ENCODE assay signal across 21 cellular contexts in the genomic region with DNA sequence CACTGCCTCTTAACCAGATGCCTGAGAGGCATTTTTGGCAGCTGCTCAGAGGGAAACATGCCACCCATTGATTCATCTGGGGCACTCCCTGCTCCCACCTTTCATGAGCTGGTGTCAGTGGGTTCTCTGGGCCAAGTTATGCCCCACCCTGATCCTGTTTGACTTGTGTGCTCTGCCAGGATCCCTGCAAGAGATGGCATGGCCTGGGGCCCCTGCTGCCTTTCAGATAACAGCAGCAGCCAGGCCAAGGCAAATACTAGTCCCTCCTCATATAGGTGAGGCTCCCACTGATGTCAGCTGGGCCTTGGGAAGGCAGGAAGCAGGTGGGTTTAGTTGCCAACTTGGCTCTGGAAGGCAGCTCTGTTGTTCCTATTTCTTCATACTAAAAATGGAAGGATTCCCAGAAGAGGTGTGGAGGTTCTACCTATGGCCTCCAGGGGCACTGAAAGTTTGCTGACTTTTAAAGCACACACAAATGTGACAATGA.
DNase-seq lines count a peak whose midpoint lies in the region; ATAC-seq and TF ChIP-seq lines count a peak whose summit lies in the region.
"Had no signal": no experiment of that assay in that cellular context is flagged by ENCODE, and none has a peak within 500 bp of the region (broad histone marks: within the 10 kb centered on the region; RNA-seq: fewer than 3 reads in every experiment).

No MANE protein-coding gene starts in this region.

- no peak overlapping the region for H3K27ac ChIP-seq in PC-9
- H3K27ac ChIP-seq: ascending aorta, neural progenitor cell, vagina had no signal

- peak overlapping the region; percentile 50 to 57 for H3K27ac Mint-ChIP-seq in natural killer cell treated with Interleukin-12 subunit alpha and Interleukin-12 subunit beta and Interleukin-15 and Interleukin-18, amount 100 ng/mL, for 72 hours
- no peak overlapping the region for H3K27ac Mint-ChIP-seq in natural killer cell
- H3K27ac Mint-ChIP-seq: IgD-negative memory B cell, neural progenitor cell had no signal

- no TSS peak for BruUV-seq in PC-9 (replicated peaks; lab: Mats Ljungman, UMichigan)

- intact Hi-C loops in natural killer cell (cut with micrococcal nuclease) (no loop called here), PC-9 (cut with micrococcal nuclease; ENCODE audit: unreplicated experiment) (loop anchor here (1.0 to 5.0 kb wide), 2 partner anchors 41 to 191 kb away; no protein-coding TSS in a partner anchor), left colon (cut with DNase I, micrococcal nuclease) (no loop called here)

- no peak overlapping the region for H3K4me2 ChIP-seq in PC-9
- H3K4me2 ChIP-seq: neural progenitor cell had no signal

- no peaks in the 10 kb centered on the region for H3K36me3 ChIP-seq in PC-9 (ENCODE audit: low read depth)
- H3K36me3 ChIP-seq: ascending aorta, neural progenitor cell, vagina had no signal

- H2AFZ ChIP-seq in PC-9 = no peak overlapping the region
- H2AFZ ChIP-seq: neural progenitor cell had no signal

- no peak overlapping the region for H3K4me3 ChIP-seq in PC-9
- H3K4me3 ChIP-seq: ascending aorta, lung, neural progenitor cell, vagina had no signal

- H4K20me1 ChIP-seq in PC-9 (ENCODE audit: insufficient read depth) = no peaks in the 10 kb centered on the region

- H3K27me3 Mint-ChIP-seq in natural killer cell treated with Interleukin-12 subunit alpha and Interleukin-12 subunit beta and Interleukin-15 and Interleukin-18, amount 100 ng/mL, for 72 hours = no peaks in the 10 kb centered on the region
- peaks cover 31 to 33% of the 10 kb centered on the region in 2 donors for H3K27me3 Mint-ChIP-seq in natural killer cell (ENCODE audit: low read depth in 2 of 2)
- H3K27me3 Mint-ChIP-seq: IgD-negative memory B cell had no signal

- ATAC-seq in natural killer cell treated with Interleukin-12 subunit alpha and Interleukin-12 subunit beta and Interleukin-15 and Interleukin-18, amount 100 ng/mL, for 72 hours = no peak
- ATAC-seq in natural killer cell (no peak), left colon (peak; percentile 59), GM21723 (IDR thresholded peaks at IDR 0.05; ENCODE audit: unreplicated experiment) (no peak)
- ATAC-seq: stimulated activated naive CD8-positive, alpha-beta T cell treated with anti-CD3 and anti-CD28 coated beads, Interleukin-15, Interleukin-2, amounts not matched to agents 100 U/mL and 50 U/mL, for 24 hours had no signal

- DNase-seq in natural killer cell treated with Interleukin-12 subunit alpha and Interleukin-12 subunit beta and Interleukin-15 and Interleukin-18, amount 100 ng/mL, for 72 hours (ENCODE audit: low spot score) = no peak
- no peak for DNase-seq in natural killer cell
- DNase-seq in PC-9 = peak; percentile 79
- peak in 1 of 2 donors; percentile 35 for DNase-seq in left colon
- DNase-seq in NCI-H774 (lab: John Stamatoyannopoulos, UW) = no peak
- no peak for DNase-seq in stimulated activated naive CD4-positive, alpha-beta T cell (lab: John Stamatoyannopoulos, UW)
- no peak for DNase-seq in activated CD4-positive, alpha-beta T cell treated with anti-CD3 and anti-CD28 coated beads for 1 hour
- DNase-seq: ACHN; activated CD4-positive, alpha-beta T cell treated with anti-CD3 and anti-CD28 coated beads, Interleukin-2, amount 50 U/mL, for 4 hours; cortex of kidney; H7; NCI-H1436; NCI-H82; SHP77 treated with DMSO at 0.1 percent for 48 hours; stimulated activated naive CD8-positive, alpha-beta T cell treated with anti-CD3 and anti-CD28 coated beads, Interleukin-15, Interleukin-2, amounts not matched to agents 100 U/mL and 50 U/mL, for 24 hours had no signal

- H3K9me3 ChIP-seq in PC-9 (ENCODE audit: insufficient read depth, low read depth) = no peaks in the 10 kb centered on the region
- H3K9me3 ChIP-seq: ascending aorta, vagina had no signal

- 0 out of 2 replicates have a peak, but pooled peaks cover 4% of the 10 kb centered on the region for H3K4me1 ChIP-seq in PC-9 (replicated peaks; ENCODE audit: insufficient read depth)
- H3K4me1 ChIP-seq: ascending aorta, neural progenitor cell, vagina had no signal

- H3K9me2 ChIP-seq in PC-9 (ENCODE audit: insufficient read depth) = no peaks in the 10 kb centered on the region

- H3K36me3 Mint-ChIP-seq in natural killer cell treated with Interleukin-12 subunit alpha and Interleukin-12 subunit beta and Interleukin-15 and Interleukin-18, amount 100 ng/mL, for 72 hours = peaks cover 50% of the 10 kb centered on the region
- peaks cover 7% of the 10 kb centered on the region for H3K36me3 Mint-ChIP-seq in natural killer cell
- H3K36me3 Mint-ChIP-seq: IgD-negative memory B cell, neural progenitor cell had no signal

- no peaks in the 10 kb centered on the region for H3K79me2 ChIP-seq in PC-9 (ENCODE audit: low read depth)

- H3K4me1 Mint-ChIP-seq in natural killer cell treated with Interleukin-12 subunit alpha and Interleukin-12 subunit beta and Interleukin-15 and Interleukin-18, amount 100 ng/mL, for 72 hours (ENCODE audit: low read depth in 2 of 2) = peaks cover 57 to 62% of the 10 kb centered on the region in 2 donors
- H3K4me1 Mint-ChIP-seq in natural killer cell = peaks cover 27 to 29% of the 10 kb centered on the region in 2 donors
- H3K4me1 Mint-ChIP-seq: neural progenitor cell had no signal

- no peaks in the 10 kb centered on the region for H3K27me3 ChIP-seq in PC-9 (ENCODE audit: insufficient read depth, low read depth)
- H3K27me3 ChIP-seq: ascending aorta, neural progenitor cell, vagina had no signal

- peaks cover 15% of the 10 kb centered on the region for H3K9me3 Mint-ChIP-seq in natural killer cell treated with Interleukin-12 subunit alpha and Interleukin-12 subunit beta and Interleukin-15 and Interleukin-18, amount 100 ng/mL, for 72 hours
- peaks cover 2% of the 10 kb centered on the region in 2 donors for H3K9me3 Mint-ChIP-seq in natural killer cell
- H3K9me3 Mint-ChIP-seq: neural progenitor cell had no signal

- CTCF ChIA-PET in PC-9 (lab: Charles Lee) = interaction anchor here (0.8 kb wide), 1 partner anchor 191 kb away, joined by 4 read pairs; no protein-coding TSS in a partner anchor

- POLR2A ChIA-PET in PC-9 (lab: Charles Lee; ENCODE audit: unreplicated experiment) = interaction anchor here (0.5 to 0.6 kb wide), 2 partner anchors 159 to 462 kb away, joined by 4 to 6 read pairs; no protein-coding TSS in a partner anchor

- H3F3A ChIP-seq in PC-9 (ENCODE audit: insufficient read depth, low read depth) = no peaks in the 10 kb centered on the region; the same call in 1 of the 2 replicates

- peak overlapping the region; percentile 24 for H3K4me3 Mint-ChIP-seq in natural killer cell treated with Interleukin-12 subunit alpha and Interleukin-12 subunit beta and Interleukin-15 and Interleukin-18, amount 100 ng/mL, for 72 hours
- no peak overlapping the region for H3K4me3 Mint-ChIP-seq in natural killer cell
- H3K4me3 Mint-ChIP-seq: IgD-negative memory B cell, neural progenitor cell had no signal

- no peak for TF ChIP-seq CTCF in natural killer cell (IDR thresholded peaks at IDR 0.05)
- TF ChIP-seq CTCF in PC-9 (conservative IDR thresholded peaks at IDR 0.05) = 0 out of 2 replicates have a peak, but pooled peaks have one; percentile 39

Comparison
In these comparisons a context has a peak if more than half of its experiments do, and no peak if none do; other contexts are left out.
1. H3K27ac Mint-ChIP-seq: peak in natural killer cell treated with Interleukin-12 subunit alpha and Interleukin-12 subunit beta and Interleukin-15 and Interleukin-18, amount 100 ng/mL, for 72 hours (2 of 2); none in natural killer cell (0 of 2).
2. DNase-seq: peak in PC-9 (2 of 2); none in natural killer cell treated with Interleukin-12 subunit alpha and Interleukin-12 subunit beta and Interleukin-15 and Interleukin-18, amount 100 ng/mL, for 72 hours (single experiment), natural killer cell (single experiment), NCI-H774 (single experiment), stimulated activated naive CD4-positive, alpha-beta T cell (0 of 6) and activated CD4-positive, alpha-beta T cell treated with anti-CD3 and anti-CD28 coated beads for 1 hour (single experiment).